1 cellular context compared by ENCODE assay signal in genomic region chr12:32135967-32136366, GRCh38.
TF ChIP-seq lines count a peak whose summit lies in the region.

No MANE protein-coding gene starts in this region.

TF ChIP-seq in HepG2, 621 proteins besides CTCF, POLR2A, EP300 and RAD21 (continued from another document and continues in another):
- peak; percentile 82 for TF ChIP-seq JUN (CRISPR knock-in tag; IDR thresholded peaks at IDR 0.05)
- no peak for TF ChIP-seq ZNF616 (CRISPR knock-in tag; IDR thresholded peaks at IDR 0.05; ENCODE audit: low read depth)
- TF ChIP-seq, protein P1, sequence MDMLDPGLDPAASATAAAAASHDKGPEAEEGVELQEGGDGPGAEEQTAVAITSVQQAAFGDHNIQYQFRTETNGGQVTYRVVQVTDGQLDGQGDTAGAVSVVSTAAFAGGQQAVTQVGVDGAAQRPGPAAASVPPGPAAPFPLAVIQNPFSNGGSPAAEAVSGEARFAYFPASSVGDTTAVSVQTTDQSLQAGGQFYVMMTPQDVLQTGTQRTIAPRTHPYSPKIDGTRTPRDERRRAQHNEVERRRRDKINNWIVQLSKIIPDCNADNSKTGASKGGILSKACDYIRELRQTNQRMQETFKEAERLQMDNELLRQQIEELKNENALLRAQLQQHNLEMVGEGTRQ (IDR thresholded peaks at IDR 0.05; ENCODE audit: low read depth, low read length) = no peak
- TF ChIP-seq, protein P1 (CRISPR knock-in tag; IDR thresholded peaks at IDR 0.05; ENCODE audit: borderline replicate concordance) = no peak
- TF ChIP-seq ZNF605 (CRISPR knock-in tag; IDR thresholded peaks at IDR 0.05) = no peak
- TF ChIP-seq AHDC1 (CRISPR knock-in tag; IDR thresholded peaks at IDR 0.05; ENCODE audit: borderline replicate concordance) = no peak
- TF ChIP-seq, protein P2, sequence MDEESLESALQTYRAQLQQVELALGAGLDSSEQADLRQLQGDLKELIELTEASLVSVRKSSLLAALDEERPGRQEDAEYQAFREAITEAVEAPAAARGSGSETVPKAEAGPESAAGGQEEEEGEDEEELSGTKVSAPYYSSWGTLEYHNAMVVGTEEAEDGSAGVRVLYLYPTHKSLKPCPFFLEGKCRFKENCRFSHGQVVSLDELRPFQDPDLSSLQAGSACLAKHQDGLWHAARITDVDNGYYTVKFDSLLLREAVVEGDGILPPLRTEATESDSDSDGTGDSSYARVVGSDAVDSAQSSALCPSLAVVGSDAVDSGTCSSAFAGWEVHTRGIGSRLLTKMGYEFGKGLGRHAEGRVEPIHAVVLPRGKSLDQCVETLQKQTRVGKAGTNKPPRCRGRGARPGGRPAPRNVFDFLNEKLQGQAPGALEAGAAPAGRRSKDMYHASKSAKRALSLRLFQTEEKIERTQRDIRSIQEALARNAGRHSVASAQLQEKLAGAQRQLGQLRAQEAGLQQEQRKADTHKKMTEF (CRISPR knock-in tag; IDR thresholded peaks at IDR 0.05) = no peak
- TF ChIP-seq FOSL2 (CRISPR knock-in tag; IDR thresholded peaks at IDR 0.05) = no peak
- no peak for TF ChIP-seq THAP7 (CRISPR knock-in tag; IDR thresholded peaks at IDR 0.05)
- peak; percentile 59; the same call in 1 of the 2 replicates for TF ChIP-seq CEBPB (IDR thresholded peaks at IDR 0.05; ENCODE audit: borderline replicate concordance, low read depth, low read length)
- no peak for TF ChIP-seq IRF2 (CRISPR knock-in tag; IDR thresholded peaks at IDR 0.05)
- no peak for TF ChIP-seq GTF2F1 (IDR thresholded peaks at IDR 0.05; ENCODE audit: low read length)
- TF ChIP-seq ZBTB42 (CRISPR knock-in tag; IDR thresholded peaks at IDR 0.05) = no peak
- peak; percentile 59; the same call in 1 of the 2 replicates for TF ChIP-seq HMG20A (CRISPR knock-in tag; IDR thresholded peaks at IDR 0.05; ENCODE audit: borderline replicate concordance)
- TF ChIP-seq ZNF496 (CRISPR knock-in tag; IDR thresholded peaks at IDR 0.05; ENCODE audit: insufficient replicate concordance) = no peak
- 0 out of 2 replicates have a peak, but pooled peaks have one; percentile 50 for TF ChIP-seq ZNF12 (CRISPR knock-in tag; IDR thresholded peaks at IDR 0.05)
- no peak for TF ChIP-seq MAFG (CRISPR knock-in tag; IDR thresholded peaks at IDR 0.05)
- no peak for TF ChIP-seq ZNF782 (CRISPR knock-in tag; IDR thresholded peaks at IDR 0.05; ENCODE audit: borderline replicate concordance)
- TF ChIP-seq SP5 (CRISPR knock-in tag; IDR thresholded peaks at IDR 0.05; ENCODE audit: borderline replicate concordance, low read depth) = no peak
- TF ChIP-seq ZNF709 (CRISPR knock-in tag; IDR thresholded peaks at IDR 0.05) = no peak
- TF ChIP-seq, protein P3, sequence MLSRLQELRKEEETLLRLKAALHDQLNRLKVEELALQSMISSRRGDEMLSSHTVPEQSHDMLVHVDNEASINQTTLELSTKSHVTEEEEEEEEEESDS (CRISPR knock-in tag; IDR thresholded peaks at IDR 0.05; ENCODE audit: borderline replicate concordance) = no peak
- no peak for TF ChIP-seq ZNF24 (IDR thresholded peaks at IDR 0.05)
- TF ChIP-seq, protein P4, sequence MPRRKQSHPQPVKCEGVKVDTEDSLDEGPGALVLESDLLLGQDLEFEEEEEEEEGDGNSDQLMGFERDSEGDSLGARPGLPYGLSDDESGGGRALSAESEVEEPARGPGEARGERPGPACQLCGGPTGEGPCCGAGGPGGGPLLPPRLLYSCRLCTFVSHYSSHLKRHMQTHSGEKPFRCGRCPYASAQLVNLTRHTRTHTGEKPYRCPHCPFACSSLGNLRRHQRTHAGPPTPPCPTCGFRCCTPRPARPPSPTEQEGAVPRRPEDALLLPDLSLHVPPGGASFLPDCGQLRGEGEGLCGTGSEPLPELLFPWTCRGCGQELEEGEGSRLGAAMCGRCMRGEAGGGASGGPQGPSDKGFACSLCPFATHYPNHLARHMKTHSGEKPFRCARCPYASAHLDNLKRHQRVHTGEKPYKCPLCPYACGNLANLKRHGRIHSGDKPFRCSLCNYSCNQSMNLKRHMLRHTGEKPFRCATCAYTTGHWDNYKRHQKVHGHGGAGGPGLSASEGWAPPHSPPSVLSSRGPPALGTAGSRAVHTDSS (CRISPR knock-in tag; conservative IDR thresholded peaks at IDR 0.05) = no peak
- no peak for TF ChIP-seq REPIN1 (CRISPR knock-in tag; IDR thresholded peaks at IDR 0.05; ENCODE audit: borderline replicate concordance, low read depth)
- TF ChIP-seq, protein P5, sequence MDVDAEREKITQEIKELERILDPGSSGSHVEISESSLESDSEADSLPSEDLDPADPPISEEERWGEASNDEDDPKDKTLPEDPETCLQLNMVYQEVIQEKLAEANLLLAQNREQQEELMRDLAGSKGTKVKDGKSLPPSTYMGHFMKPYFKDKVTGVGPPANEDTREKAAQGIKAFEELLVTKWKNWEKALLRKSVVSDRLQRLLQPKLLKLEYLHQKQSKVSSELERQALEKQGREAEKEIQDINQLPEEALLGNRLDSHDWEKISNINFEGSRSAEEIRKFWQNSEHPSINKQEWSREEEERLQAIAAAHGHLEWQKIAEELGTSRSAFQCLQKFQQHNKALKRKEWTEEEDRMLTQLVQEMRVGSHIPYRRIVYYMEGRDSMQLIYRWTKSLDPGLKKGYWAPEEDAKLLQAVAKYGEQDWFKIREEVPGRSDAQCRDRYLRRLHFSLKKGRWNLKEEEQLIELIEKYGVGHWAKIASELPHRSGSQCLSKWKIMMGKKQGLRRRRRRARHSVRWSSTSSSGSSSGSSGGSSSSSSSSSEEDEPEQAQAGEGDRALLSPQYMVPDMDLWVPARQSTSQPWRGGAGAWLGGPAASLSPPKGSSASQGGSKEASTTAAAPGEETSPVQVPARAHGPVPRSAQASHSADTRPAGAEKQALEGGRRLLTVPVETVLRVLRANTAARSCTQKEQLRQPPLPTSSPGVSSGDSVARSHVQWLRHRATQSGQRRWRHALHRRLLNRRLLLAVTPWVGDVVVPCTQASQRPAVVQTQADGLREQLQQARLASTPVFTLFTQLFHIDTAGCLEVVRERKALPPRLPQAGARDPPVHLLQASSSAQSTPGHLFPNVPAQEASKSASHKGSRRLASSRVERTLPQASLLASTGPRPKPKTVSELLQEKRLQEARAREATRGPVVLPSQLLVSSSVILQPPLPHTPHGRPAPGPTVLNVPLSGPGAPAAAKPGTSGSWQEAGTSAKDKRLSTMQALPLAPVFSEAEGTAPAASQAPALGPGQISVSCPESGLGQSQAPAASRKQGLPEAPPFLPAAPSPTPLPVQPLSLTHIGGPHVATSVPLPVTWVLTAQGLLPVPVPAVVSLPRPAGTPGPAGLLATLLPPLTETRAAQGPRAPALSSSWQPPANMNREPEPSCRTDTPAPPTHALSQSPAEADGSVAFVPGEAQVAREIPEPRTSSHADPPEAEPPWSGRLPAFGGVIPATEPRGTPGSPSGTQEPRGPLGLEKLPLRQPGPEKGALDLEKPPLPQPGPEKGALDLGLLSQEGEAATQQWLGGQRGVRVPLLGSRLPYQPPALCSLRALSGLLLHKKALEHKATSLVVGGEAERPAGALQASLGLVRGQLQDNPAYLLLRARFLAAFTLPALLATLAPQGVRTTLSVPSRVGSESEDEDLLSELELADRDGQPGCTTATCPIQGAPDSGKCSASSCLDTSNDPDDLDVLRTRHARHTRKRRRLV (CRISPR knock-in tag; IDR thresholded peaks at IDR 0.05) = no peak
- TF ChIP-seq, protein P6, sequence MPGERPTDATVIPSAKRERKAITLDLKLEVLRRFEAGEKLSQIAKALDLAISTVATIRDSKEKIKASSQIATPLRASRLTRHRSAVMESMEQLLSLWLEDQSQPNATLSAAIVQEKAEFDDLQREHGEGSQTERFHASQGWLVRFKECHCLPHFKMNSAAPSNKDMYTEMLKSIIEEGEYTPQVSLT (CRISPR knock-in tag; IDR thresholded peaks at IDR 0.05; ENCODE audit: borderline replicate concordance, low read depth) = no peak
- no peak for TF ChIP-seq NONO (IDR thresholded peaks at IDR 0.05)
- TF ChIP-seq NONO (CRISPR knock-in tag; conservative IDR thresholded peaks at IDR 0.05) = no peak
- TF ChIP-seq FOSL1 (CRISPR knock-in tag; IDR thresholded peaks at IDR 0.05; ENCODE audit: borderline replicate concordance) = no peak
- TF ChIP-seq ZBTB2 (CRISPR knock-in tag; IDR thresholded peaks at IDR 0.05; ENCODE audit: low read depth) = no peak
- no peak for TF ChIP-seq ZNF7 (CRISPR knock-in tag; IDR thresholded peaks at IDR 0.05)
- TF ChIP-seq ZNF329 (CRISPR knock-in tag; IDR thresholded peaks at IDR 0.05; ENCODE audit: low read depth) = no peak
- TF ChIP-seq SMAD9 (CRISPR knock-in tag; IDR thresholded peaks at IDR 0.05) = no peak
- TF ChIP-seq ZNF879 (CRISPR knock-in tag; IDR thresholded peaks at IDR 0.05) = no peak
- no peak; the same call in 1 of the 2 replicates for TF ChIP-seq ZBTB37 (CRISPR knock-in tag; IDR thresholded peaks at IDR 0.05)
- TF ChIP-seq ZNF468 (CRISPR knock-in tag; IDR thresholded peaks at IDR 0.05) = no peak
- no peak for TF ChIP-seq ZNF354B (CRISPR knock-in tag; IDR thresholded peaks at IDR 0.05)
- no peak for TF ChIP-seq TOE1 (CRISPR knock-in tag; IDR thresholded peaks at IDR 0.05)
- no peak for TF ChIP-seq ATF1 (CRISPR knock-in tag; IDR thresholded peaks at IDR 0.05)
- no peak for TF ChIP-seq THAP11 (CRISPR knock-in tag; IDR thresholded peaks at IDR 0.05)
- no peak for TF ChIP-seq NPAS2 (CRISPR knock-in tag; IDR thresholded peaks at IDR 0.05; ENCODE audit: borderline replicate concordance)
- TF ChIP-seq ZNF326 (CRISPR knock-in tag; IDR thresholded peaks at IDR 0.05; ENCODE audit: borderline replicate concordance) = no peak
